Comparison of ENCODE assay signal across 17 cellular contexts in genomic region chr1:25110480-25110879, GRCh38.
A peak's percentile ranks its signal among the peaks of the same experiment; 100 is the strongest.
DNase-seq lines count a peak whose midpoint lies in the region; ATAC-seq, FAIRE-seq and TF ChIP-seq lines count a peak whose summit lies in the region.
"Had no signal": no experiment of that assay in that cellular context is flagged by ENCODE, and none has a peak within 500 bp of the region (broad histone marks: within the 10 kb centered on the region; RNA-seq: fewer than 3 reads in every experiment).

No MANE protein-coding gene starts in this region.

- no peaks in the 10 kb centered on the region for H3K27me3 ChIP-seq in GM12878 (replicated peaks in 1 of 2; ENCODE audit: control insufficient read depth in 2 of 2, insufficient read depth in 2 of 2, low read length in 1 of 2)
- H3K27me3 ChIP-seq: BLaER1 had no signal

- H3K4me1 ChIP-seq in GM12878 (ENCODE audit: control insufficient read depth, insufficient read depth, low read length), result peaks cover 12% of the 10 kb centered on the region
- H3K4me1 ChIP-seq: BLaER1 had no signal

- H3K36me3 ChIP-seq in GM12878 (ENCODE audit: control insufficient read depth in 2 of 2, insufficient read depth in 2 of 2, low read length in 1 of 2), result no peaks in the 10 kb centered on the region
- H3K36me3 ChIP-seq: BLaER1 had no signal

- H3K27me3 Mint-ChIP-seq in activated naive CD4-positive, alpha-beta T cell treated with anti-CD3 and anti-CD28 coated beads, Interleukin-2, amount 10 ng/mL, durations not matched to agents 7 days and 5 days, result peaks cover 60% of the 10 kb centered on the region
- H3K27me3 Mint-ChIP-seq in stimulated activated memory B cell treated with anti-CD40 and anti-IgM and Interleukin-4, amounts not matched to agents 10 μg/mL and 1 μg/mL and 100 μg/mL, for 72 hours, result peaks cover 27% of the 10 kb centered on the region
- H3K27me3 Mint-ChIP-seq: CD4-positive, alpha-beta T cell; IgD-negative memory B cell had no signal

- RAD21 ChIA-PET in GM12878 (lab: Charles Lee; ENCODE audit: unreplicated experiment), result no interaction called here

- H3K4me1 Mint-ChIP-seq in activated naive CD4-positive, alpha-beta T cell treated with anti-CD3 and anti-CD28 coated beads, Interleukin-2, amount 10 ng/mL, durations not matched to agents 7 days and 5 days, result peaks cover 21% of the 10 kb centered on the region
- peaks cover 5% of the 10 kb centered on the region for H3K4me1 Mint-ChIP-seq in stimulated activated memory B cell treated with anti-CD40 and anti-IgM and Interleukin-4, amounts not matched to agents 10 μg/mL and 1 μg/mL and 100 μg/mL, for 72 hours
- H3K4me1 Mint-ChIP-seq: H9 had no signal

- TF ChIP-seq EP300 in GM12878 (IDR thresholded peaks at IDR 0.05; ENCODE audit: borderline replicate concordance in 1 of 2, control insufficient read depth in 1 of 2, low read depth in 2 of 2, low read length in 2 of 2), result no peak

- intact Hi-C loops in GM12878 (cut with micrococcal nuclease; ENCODE audit: unreplicated experiment), result loop anchor here (10.0 kb wide), 1 partner anchor 94 kb away; no protein-coding TSS in a partner anchor

- CTCF ChIA-PET in activated naive CD4-positive, alpha-beta T cell treated with anti-CD3 and anti-CD28 coated beads, Interleukin-2, amount 10 ng/mL, durations not matched to agents 7 days and 5 days (lab: Charles Lee), result no interaction called here
- CTCF ChIA-PET in GM12878 (lab: Yijun Ruan, JAX), result interaction anchor here (0.9 to 1.0 kb wide), 2 partner anchors 11 to 262 kb away, joined by 3 read pairs; no protein-coding TSS in a partner anchor

- TF ChIP-seq CTCF in GM12878 (IDR thresholded peaks at IDR 0.05 in 2 of 3, conservative IDR thresholded peaks at IDR 0.05 in 1 of 3; ENCODE audit: control insufficient read depth in 2 of 3, extremely low read depth in 1 of 3, insufficient read depth in 1 of 3, low read depth in 3 of 3, low read length in 3 of 3) (no peak), GM10266 (IDR thresholded peaks at IDR 0.05; ENCODE audit: control insufficient read depth, insufficient read depth, low read depth, missing control alignments) (no peak)

- POLR2A ChIA-PET in GM12878 (lab: Charles Lee), result no interaction called here

- in situ Hi-C loops in GM12878 (cut with MboI), result no loop called here

- ATAC-seq in activated naive CD4-positive, alpha-beta T cell treated with anti-CD3 and anti-CD28 coated beads, Interleukin-2, amount 50 U/mL, for 72 hours, result no peak
- no peak for ATAC-seq in GM12878
- peak; percentile 55 for ATAC-seq in stimulated activated memory B cell treated with anti-CD40 and anti-IgM and Interleukin-4, amounts not matched to agents 10 μg/mL and 1 μg/mL and 100 μg/mL, for 72 hours

- DNase-seq in activated naive CD4-positive, alpha-beta T cell treated with anti-CD3 and anti-CD28 coated beads, Interleukin-2, amount 10 ng/mL, durations not matched to agents 7 days and 5 days, result peak; percentile 15
- DNase-seq in activated naive CD4-positive, alpha-beta T cell treated with anti-CD3 and anti-CD28 coated beads, Interleukin-2, amount 50 U/mL, for 72 hours (ENCODE audit: low spot score in 2 of 2), result no peak
- no peak for DNase-seq in GM18507 (ENCODE audit: extremely low spot score, insufficient read length, low read depth)
- no peak for DNase-seq in GM12878 (ENCODE audit: low read depth, low spot score)
- no peak for DNase-seq in SHP77 treated with DMSO at 0.1 percent for 48 hours (lab: John Stamatoyannopoulos, UW)
- no peak for DNase-seq in midbrain (lab: John Stamatoyannopoulos, UW)
- DNase-seq in GM10266 (ENCODE audit: extremely low spot score), result no peak
- DNase-seq: 8988T; AML-193; Calu3; CD4-positive, alpha-beta T cell; DMS 273 treated with DMSO at 0.1 percent for 48 hours; GOT3; H9 had no signal

- H3K4me3 ChIP-seq in GM12878, result no peak overlapping the region
- H3K4me3 ChIP-seq: BLaER1 had no signal

- TF ChIP-seq RAD21 in GM12878 (IDR thresholded peaks at IDR 0.05; ENCODE audit: insufficient read depth, low read depth, low read length), result no peak

- peaks cover 21% of the 10 kb centered on the region for H3K9me3 Mint-ChIP-seq in activated naive CD4-positive, alpha-beta T cell treated with anti-CD3 and anti-CD28 coated beads, Interleukin-2, amount 10 ng/mL, durations not matched to agents 7 days and 5 days
- H3K9me3 Mint-ChIP-seq in activated naive CD4-positive, alpha-beta T cell treated with anti-CD3 and anti-CD28 coated beads, Interleukin-2, amount 50 U/mL, for 72 hours, result peaks cover 9 to 10% of the 10 kb centered on the region in 2 donors
- peaks cover 11% of the 10 kb centered on the region for H3K9me3 Mint-ChIP-seq in stimulated activated memory B cell treated with anti-CD40 and anti-IgM and Interleukin-4, amounts not matched to agents 10 μg/mL and 1 μg/mL and 100 μg/mL, for 72 hours
- H3K9me3 Mint-ChIP-seq: CD4-positive, alpha-beta T cell had no signal

- BruUV-seq in GM12878 (replicated peaks; lab: Mats Ljungman, UMichigan), result no TSS peak

- peaks cover 15% of the 10 kb centered on the region for H3K9me3 ChIP-seq in GM12878 (replicated peaks; ENCODE audit: control insufficient read depth, insufficient read depth, low read length)

- H4K20me1 ChIP-seq in GM12878 (ENCODE audit: control insufficient read depth, insufficient read depth), result no peaks in the 10 kb centered on the region
- H4K20me1 ChIP-seq: BLaER1 had no signal

- H3K27ac ChIP-seq in GM12878 (ENCODE audit: control insufficient read depth, insufficient read depth), result no peak overlapping the region
- H3K27ac ChIP-seq: BLaER1 had no signal

- H3K36me3 Mint-ChIP-seq in activated naive CD4-positive, alpha-beta T cell treated with anti-CD3 and anti-CD28 coated beads, Interleukin-2, amount 10 ng/mL, durations not matched to agents 7 days and 5 days, result peaks cover 8% of the 10 kb centered on the region
- H3K36me3 Mint-ChIP-seq in activated naive CD4-positive, alpha-beta T cell treated with anti-CD3 and anti-CD28 coated beads, Interleukin-2, amount 50 U/mL, for 72 hours, result peaks cover 10 to 18% of the 10 kb centered on the region in 2 donors
- H3K36me3 Mint-ChIP-seq in stimulated activated memory B cell treated with anti-CD40 and anti-IgM and Interleukin-4, amounts not matched to agents 10 μg/mL and 1 μg/mL and 100 μg/mL, for 72 hours, result peaks cover 8% of the 10 kb centered on the region
- H3K36me3 Mint-ChIP-seq: IgD-negative memory B cell had no signal

- no peak overlapping the region for H3K27ac Mint-ChIP-seq in activated naive CD4-positive, alpha-beta T cell treated with anti-CD3 and anti-CD28 coated beads, Interleukin-2, amount 10 ng/mL, durations not matched to agents 7 days and 5 days
- no peak overlapping the region for H3K27ac Mint-ChIP-seq in activated naive CD4-positive, alpha-beta T cell treated with anti-CD3 and anti-CD28 coated beads, Interleukin-2, amount 50 U/mL, for 72 hours
- H3K27ac Mint-ChIP-seq in stimulated activated memory B cell treated with anti-CD40 and anti-IgM and Interleukin-4, amounts not matched to agents 10 μg/mL and 1 μg/mL and 100 μg/mL, for 72 hours, result no peak overlapping the region
- H3K27ac Mint-ChIP-seq: H9 had no signal

- no peak for TF ChIP-seq POLR2A in GM12878 (IDR thresholded peaks at IDR 0.05; ENCODE audit: low read depth, low read length)

- SMC1A ChIA-PET in GM12878 (lab: Charles Lee; ENCODE audit: uncharacterized antibody, unreplicated experiment), result interaction anchor here (0.6 kb wide), 1 partner anchor 93 kb away, joined by 3 read pairs; no protein-coding TSS in a partner anchor

- H3K4me2 ChIP-seq in GM12878 (ENCODE audit: control insufficient read depth, insufficient read depth), result no peak overlapping the region
- H3K4me2 ChIP-seq: BLaER1 had no signal

- no peaks in the 10 kb centered on the region for H3K79me2 ChIP-seq in GM12878 (ENCODE audit: control insufficient read depth, insufficient read depth, low read length)

- H3K4me3 Mint-ChIP-seq in activated naive CD4-positive, alpha-beta T cell treated with anti-CD3 and anti-CD28 coated beads, Interleukin-2, amount 10 ng/mL, durations not matched to agents 7 days and 5 days, result no peak overlapping the region
- no peak overlapping the region for H3K4me3 Mint-ChIP-seq in stimulated activated memory B cell treated with anti-CD40 and anti-IgM and Interleukin-4, amounts not matched to agents 10 μg/mL and 1 μg/mL and 100 μg/mL, for 72 hours
- H3K4me3 Mint-ChIP-seq: CD4-positive, alpha-beta T cell; H9; IgD-negative memory B cell had no signal

- peak; percentile 45 for FAIRE-seq in GM18507 (lab: Jason Lieb, UNC)
- FAIRE-seq in GM12878 (lab: Jason Lieb, UNC), result peak; percentile 44

- 30% methylated on average over 7 of the region's 7 CpGs for WGBS in GM12878 (ENCODE audit: insufficient coverage, insufficient replicate concordance, low lambda C conversion rate, missing lambda C conversion rate)

- no peak overlapping the region for H3K9ac ChIP-seq in GM12878 (ENCODE audit: control insufficient read depth, insufficient read depth, low read length)
- H3K9ac ChIP-seq: BLaER1 had no signal

- no peak overlapping the region for H2AFZ ChIP-seq in GM12878 (ENCODE audit: control insufficient read depth, low read depth, low read length)

TF ChIP-seq in GM12878, 131 proteins besides CTCF, POLR2A, EP300 and RAD21:
- TF ChIP-seq SMARCA5 (IDR thresholded peaks at IDR 0.05), result no peak
- no peak for TF ChIP-seq STAT3 (IDR thresholded peaks at IDR 0.05; ENCODE audit: low read depth, low read length)
- TF ChIP-seq SPI1 (IDR thresholded peaks at IDR 0.05; ENCODE audit: borderline replicate concordance, insufficient read depth, low read depth, low read length), result 0 out of 2 replicates have a peak, but pooled peaks have one; percentile 5
- TF ChIP-seq EED (IDR thresholded peaks at IDR 0.05; ENCODE audit: low read depth), result 0 out of 2 replicates have a peak, but pooled peaks have one; percentile 24
